Comparison of ENCODE assay signal across 10 cellular contexts in genomic region chr5:43227655-43228054, GRCh38. TPM values are rescaled to one million over a fixed set of nuclear protein-coding genes. Genes with fewer than 3 reads are reported as not detected.
A peak's percentile ranks its signal among the peaks of the same experiment; 100 is the strongest.
DNase-seq lines count a peak whose midpoint lies in the region; ATAC-seq and TF ChIP-seq lines count a peak whose summit lies in the region.
"Had no signal": no experiment of that assay in that cellular context is flagged by ENCODE, and none has a peak within 500 bp of the region (broad histone marks: within the 10 kb centered on the region; RNA-seq: fewer than 3 reads in every experiment).

No MANE protein-coding gene starts in this region.

- POLR2A ChIA-PET in activated CD4-positive, alpha-beta T cell treated with anti-CD3 and anti-CD28 coated beads for 36 hours (lab: Charles Lee) = no interaction called here

- no peak overlapping the region for H3K4me2 ChIP-seq in fibroblast of lung (ENCODE audit: extremely low read depth, insufficient read depth, low read length)

- TF ChIP-seq CTCF in fibroblast of lung (conservative IDR thresholded peaks at IDR 0.05 in 1 of 2, IDR thresholded peaks at IDR 0.05 in 1 of 2; ENCODE audit: low read depth in 1 of 2, low read length in 2 of 2) (peak; percentile 53 to 54), thoracic aorta (IDR thresholded peaks at IDR 0.05) (peak; percentile 7), gastrocnemius medialis (IDR thresholded peaks at IDR 0.05 in 4 of 5, conservative IDR thresholded peaks at IDR 0.05 in 1 of 5) (peak in 1 of 5 experiments; percentile 13)

- H3K9me3 ChIP-seq in fibroblast of lung (ENCODE audit: control insufficient read depth, insufficient read depth, low read depth, low read length) = no peaks in the 10 kb centered on the region
- no peaks in the 10 kb centered on the region for H3K9me3 ChIP-seq in thoracic aorta
- H3K9me3 ChIP-seq in gastrocnemius medialis = no peaks in the 10 kb centered on the region

- H3K27ac ChIP-seq in fibroblast of lung (ENCODE audit: insufficient read depth, low read length) (no peak overlapping the region), thoracic aorta (no peak overlapping the region), gastrocnemius medialis (no peak overlapping the region)

- intact Hi-C loops in activated CD4-positive, alpha-beta T cell treated with anti-CD3 and anti-CD28 coated beads for 36 hours (cut with DNase I, micrococcal nuclease) = loop anchor here (1.0 to 5.0 kb wide), 2 partner anchors 162 to 380 kb away; no protein-coding TSS in a partner anchor
- intact Hi-C loops in gastrocnemius medialis (cut with DNase I; ENCODE audit: low total_unique reads) = no loop called here

- H3K36me3 ChIP-seq in fibroblast of lung (ENCODE audit: control insufficient read depth, insufficient read depth, low read length) (no peaks in the 10 kb centered on the region), thoracic aorta (no peaks in the 10 kb centered on the region), gastrocnemius medialis (no peaks in the 10 kb centered on the region)

- H3K27me3 ChIP-seq in fibroblast of lung (ENCODE audit: control insufficient read depth, insufficient read depth, low read length) = no peaks in the 10 kb centered on the region
- H3K27me3 ChIP-seq in thoracic aorta (replicated peaks; ENCODE audit: insufficient read depth) = no peaks in the 10 kb centered on the region
- H3K27me3 ChIP-seq in gastrocnemius medialis = no peaks in the 10 kb centered on the region

- TF ChIP-seq POLR2A in gastrocnemius medialis (IDR thresholded peaks at IDR 0.05) = no peak

- no peaks in the 10 kb centered on the region for H4K20me1 ChIP-seq in fibroblast of lung (ENCODE audit: control insufficient read depth, extremely low read depth, insufficient read depth, low read length)

- no peaks in the 10 kb centered on the region for H3K9me3 Mint-ChIP-seq in activated CD4-positive, alpha-beta T cell treated with anti-CD3 and anti-CD28 coated beads for 36 hours (ENCODE audit: low read depth)
- H3K9me3 Mint-ChIP-seq: T-helper 1 cell treated with Interleukin-12 subunit alpha and Interleukin-12 subunit beta and Interleukin-4 antibody, amounts not matched to agents 30 μg/mL and 1 μg/mL, for 36 hours had no signal

- CTCF ChIA-PET in activated CD4-positive, alpha-beta T cell treated with anti-CD3 and anti-CD28 coated beads for 36 hours (lab: Charles Lee) = interaction anchor here (0.6 to 2.0 kb wide), 3 partner anchors 70 to 162 kb away, joined by 3 to 13 read pairs (median 4); no protein-coding TSS in a partner anchor

- no peak overlapping the region for H3K4me3 ChIP-seq in fibroblast of lung (replicated peaks in 1 of 4; ENCODE audit: control extremely low read depth in 1 of 4, insufficient read depth in 1 of 4, low read depth in 3 of 4, low read length in 4 of 4)
- no peak overlapping the region for H3K4me3 ChIP-seq in thoracic aorta
- H3K4me3 ChIP-seq in gastrocnemius medialis = no peak overlapping the region

- no peak overlapping the region for H2AFZ ChIP-seq in fibroblast of lung (ENCODE audit: low read length)

- in situ Hi-C loops in gastrocnemius medialis (cut with MboI; ENCODE audit: low sequenced_read_pairs in 4 of 4) = no loop called here

- no peak overlapping the region for H3K9ac ChIP-seq in fibroblast of lung (ENCODE audit: insufficient read depth, low read length)

- no peaks in the 10 kb centered on the region for H3K4me1 ChIP-seq in fibroblast of lung (ENCODE audit: control insufficient read depth, extremely low read depth, insufficient read depth, low read length)
- H3K4me1 ChIP-seq in thoracic aorta (ENCODE audit: control insufficient read depth in 1 of 2, low read depth in 2 of 2) = no peaks in the 10 kb centered on the region
- no peaks in the 10 kb centered on the region for H3K4me1 ChIP-seq in gastrocnemius medialis

- H3K4me3 Mint-ChIP-seq in activated CD4-positive, alpha-beta T cell treated with anti-CD3 and anti-CD28 coated beads for 36 hours = no peak overlapping the region
- H3K4me3 Mint-ChIP-seq: T-helper 1 cell treated with Interleukin-12 subunit alpha and Interleukin-12 subunit beta and Interleukin-4 antibody, amounts not matched to agents 30 μg/mL and 1 μg/mL, for 36 hours had no signal

- H3K79me2 ChIP-seq in fibroblast of lung (ENCODE audit: control insufficient read depth, insufficient read depth, low read length) = no peaks in the 10 kb centered on the region

- no peaks in the 10 kb centered on the region for H3K36me3 Mint-ChIP-seq in activated CD4-positive, alpha-beta T cell treated with anti-CD3 and anti-CD28 coated beads for 36 hours (ENCODE audit: low read depth)

- H3K27ac Mint-ChIP-seq in activated CD4-positive, alpha-beta T cell treated with anti-CD3 and anti-CD28 coated beads for 36 hours = no peak overlapping the region
- H3K27ac Mint-ChIP-seq: T-helper 1 cell treated with Interleukin-12 subunit alpha and Interleukin-12 subunit beta and Interleukin-4 antibody, amounts not matched to agents 30 μg/mL and 1 μg/mL, for 36 hours had no signal

- H3K27me3 Mint-ChIP-seq in activated CD4-positive, alpha-beta T cell treated with anti-CD3 and anti-CD28 coated beads for 36 hours = no peaks in the 10 kb centered on the region

- H3K4me1 Mint-ChIP-seq in activated CD4-positive, alpha-beta T cell treated with anti-CD3 and anti-CD28 coated beads for 36 hours = no peaks in the 10 kb centered on the region

- DNase-seq in activated CD4-positive, alpha-beta T cell treated with anti-CD3 and anti-CD28 coated beads for 36 hours = no peak
- DNase-seq in activated CD4-positive, alpha-beta T cell treated with anti-CD3 and anti-CD28 coated beads, Interleukin-2, amount 50 U/mL, for 4 hours = no peak
- DNase-seq in NCI-H526 (lab: John Stamatoyannopoulos, UW) (peak; percentile 13 to 65), fibroblast of lung (ENCODE audit: low read depth in 2 of 2) (peak; percentile 46 to 82), thoracic aorta (ENCODE audit: low spot score) (no peak), gastrocnemius medialis (no peak)
- DNase-seq: left ventricle myocardium superior had no signal

- ATAC-seq in activated CD4-positive, alpha-beta T cell treated with anti-CD3 and anti-CD28 coated beads for 36 hours = peak; percentile 26
- ATAC-seq in thoracic aorta (ENCODE audit: insufficient number of reproducible peaks, low FRiP score, low read depth) (no peak), GM19467 (IDR thresholded peaks at IDR 0.05; ENCODE audit: unreplicated experiment) (no peak), gastrocnemius medialis (no peak), GM19035 (IDR thresholded peaks at IDR 0.05; ENCODE audit: unreplicated experiment) (no peak)
- ATAC-seq: left ventricle myocardium superior had no signal

RNA-seq across cellular contexts. Expression of gene NIM1K, which starts 35.6 kb away (rescaled TPM):
- total RNA-seq in activated CD4-positive, alpha-beta T cell treated with anti-CD3 and anti-CD28 coated beads for 36 hours = 1 to 10 TPM; 2.1 to 2.3 TPM
- 7.7 and 14.7 TPM in 2 replicates for total RNA-seq in fibroblast of lung
- polyA plus RNA-seq in fibroblast of lung = 1.7 and 1.8 TPM in 2 replicates
- 1.9 TPM in 2 replicates for polyA plus RNA-seq in fibroblast of lung (2012)
- polyA minus RNA-seq in fibroblast of lung (ENCODE audit: low replicate concordance) = 2.2 and 2.7 TPM in 2 replicates
- under 1 TPM in 1 of 2 donors, not detected in 1; 0.85 TPM for total RNA-seq in thoracic aorta
- under 1 TPM in 1 of 4 donors, not detected in 3; 0.41 TPM for total RNA-seq in gastrocnemius medialis

Comparison
In these comparisons a context has a peak if more than half of its experiments do, and no peak if none do; other contexts are left out.
1. DNase-seq: peak in NCI-H526 (2 of 2) and fibroblast of lung (2 of 2); none in activated CD4-positive, alpha-beta T cell treated with anti-CD3 and anti-CD28 coated beads for 36 hours (single experiment), activated CD4-positive, alpha-beta T cell treated with anti-CD3 and anti-CD28 coated beads, Interleukin-2, amount 50 U/mL, for 4 hours (0 of 2), thoracic aorta (single experiment) and gastrocnemius medialis (0 of 2).